Comparison of ENCODE assay signal across 9 cellular contexts in the genomic region with DNA sequence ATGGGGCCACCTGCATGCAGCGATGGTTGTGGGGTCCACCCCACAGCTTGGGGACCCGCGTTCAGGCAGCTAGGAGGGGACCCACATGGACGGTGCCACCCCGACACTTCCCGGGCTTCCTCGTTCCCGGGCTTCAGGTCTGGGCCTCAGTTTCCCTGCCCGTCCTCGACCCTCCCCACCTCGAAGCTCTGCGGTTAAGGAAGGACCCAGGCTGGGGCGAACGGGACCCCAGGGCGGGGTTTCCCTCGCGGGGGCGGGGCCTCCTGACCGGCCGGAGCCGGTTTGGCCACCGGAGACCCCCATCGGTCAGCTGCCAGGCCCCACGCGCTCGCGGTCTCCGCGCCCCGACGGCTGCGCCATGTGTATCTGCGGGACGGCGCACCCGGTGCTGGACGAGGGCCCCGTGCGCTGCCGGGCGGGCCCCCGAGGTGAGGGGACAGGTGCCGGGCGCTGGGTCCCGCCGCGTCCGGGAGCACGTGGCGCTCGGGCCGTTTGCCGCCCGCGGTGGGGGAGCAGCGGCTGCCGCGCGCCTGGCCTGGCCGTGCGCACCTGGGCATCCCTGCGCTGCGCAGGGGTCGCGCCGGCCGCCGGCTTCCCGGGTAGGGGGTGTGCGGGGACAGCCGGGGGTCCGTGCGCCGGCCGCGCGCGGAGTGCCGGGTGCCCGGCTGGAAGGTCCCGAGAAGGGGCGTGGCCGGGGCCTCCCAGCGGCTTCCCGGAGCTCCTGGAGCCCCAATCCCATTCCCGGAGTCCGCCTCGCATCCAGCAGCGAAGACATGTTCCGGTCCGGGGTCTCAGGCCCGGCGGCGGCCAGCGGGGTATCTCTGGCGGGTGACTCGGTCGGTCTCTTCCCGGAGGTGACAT. TPM values are rescaled to one million over a fixed set of nuclear protein-coding genes. Genes with fewer than 3 reads are reported as not detected.
DNase-seq lines count a peak whose midpoint lies in the region; ATAC-seq and TF ChIP-seq lines count a peak whose summit lies in the region.
"Had no signal": no experiment of that assay in that cellular context is flagged by ENCODE, and none has a peak within 500 bp of the region (broad histone marks: within the 10 kb centered on the region; RNA-seq: fewer than 3 reads in every experiment).

No MANE protein-coding gene starts in this region.

- DNase-seq in CD4-positive, alpha-beta T cell = no peak
- DNase-seq in T-cell = no peak
- no peak for DNase-seq in GM20000 (ENCODE audit: low spot score)
- DNase-seq in stimulated activated CD4-positive, alpha-beta T cell treated with anti-CD3 and anti-CD28 coated beads, Interleukin-4, amount 100 ng/mL, for 4 hours = no peak
- DNase-seq: central memory CD4-positive, alpha-beta T cell had no signal

- POLR2A ChIA-PET in CD4-positive, alpha-beta T cell (lab: Charles Lee) = interaction anchor here (2.2 to 21.0 kb wide), 4 partner anchors 11 to 43 kb away, joined by 6 to 1253 read pairs (median 81); a partner anchor contains a TSS
- POLR2A ChIA-PET in T-cell (lab: Charles Lee) = interaction anchor here in 1 of 2 donors (0.6 kb wide), 1 partner anchor 42 kb away, joined by 3 read pairs; no protein-coding TSS in a partner anchor

- TF ChIP-seq CTCF in CD4-positive, alpha-beta T cell (IDR thresholded peaks at IDR 0.05) = no peak
- TF ChIP-seq CTCF in GM20000 (IDR thresholded peaks at IDR 0.05; ENCODE audit: extremely low read depth, missing control alignments) = no peak

- no peaks in the 10 kb centered on the region for H3K9me3 Mint-ChIP-seq in CD4-positive, alpha-beta T cell
- no peaks in the 10 kb centered on the region for H3K9me3 Mint-ChIP-seq in T-cell

- H3K4me3 Mint-ChIP-seq in CD4-positive, alpha-beta T cell = peak overlapping the region; percentile 86
- peak overlapping the region; percentile 73 to 90 (median 75) for H3K4me3 Mint-ChIP-seq in T-cell

- H3K36me3 Mint-ChIP-seq in CD4-positive, alpha-beta T cell (ENCODE audit: low read depth) = peaks cover 67% of the 10 kb centered on the region
- H3K36me3 Mint-ChIP-seq in T-cell = peaks cover 28% of the 10 kb centered on the region

- no peaks in the 10 kb centered on the region for H3K4me1 ChIP-seq in iPS-20b (ENCODE audit: insufficient read depth, low read length)

- peak overlapping the region; percentile 62 for H3K4me3 ChIP-seq in iPS-20b (ENCODE audit: low read length)
- H3K4me3 ChIP-seq: HAP-1, left lung had no signal

- H3K36me3 ChIP-seq in iPS-20b (ENCODE audit: insufficient read depth, low read depth, low read length) = peaks cover 8% of the 10 kb centered on the region
- H3K36me3 ChIP-seq: HAP-1 had no signal

- H3K27me3 ChIP-seq in CD4-positive, alpha-beta T cell (ENCODE audit: control insufficient read depth, insufficient read depth, low read length) = no peaks in the 10 kb centered on the region
- H3K27me3 ChIP-seq in iPS-20b (ENCODE audit: insufficient read depth, low read length) = peaks cover 58% of the 10 kb centered on the region

- no peak for ATAC-seq in CD4-positive, alpha-beta T cell (ENCODE audit: poor library complexity)
- ATAC-seq in T-cell (replicated peaks in 1 of 4) (no peak), HG03378 (IDR thresholded peaks at IDR 0.05; ENCODE audit: unreplicated experiment) (no peak)
- ATAC-seq: left lung had no signal

- H3K4me1 Mint-ChIP-seq in CD4-positive, alpha-beta T cell (ENCODE audit: low read depth) = peaks cover 59% of the 10 kb centered on the region
- H3K4me1 Mint-ChIP-seq in T-cell = peaks cover 48 to 61% (median 56%) of the 10 kb centered on the region in 3 donors

- intact Hi-C loops in CD4-positive, alpha-beta T cell (cut with DNase I, micrococcal nuclease) = no loop called here

- no peaks in the 10 kb centered on the region for H3K27me3 Mint-ChIP-seq in CD4-positive, alpha-beta T cell
- H3K27me3 Mint-ChIP-seq in T-cell = no peaks in the 10 kb centered on the region

- H3K9ac ChIP-seq in iPS-20b (ENCODE audit: low read depth, low read length) = peak overlapping the region; percentile 17; the same call in 1 of the 2 replicates

- CTCF ChIA-PET in CD4-positive, alpha-beta T cell (lab: Charles Lee) = no interaction called here
- CTCF ChIA-PET in T-cell (lab: Charles Lee) = no interaction called here

- peak overlapping the region; percentile 98 for H3K27ac Mint-ChIP-seq in CD4-positive, alpha-beta T cell
- peak overlapping the region; percentile 95 to 96 for H3K27ac Mint-ChIP-seq in T-cell

- H3K27ac ChIP-seq in CD4-positive, alpha-beta T cell (ENCODE audit: low read depth, low read length) = peak overlapping the region; percentile 74
- H3K27ac ChIP-seq in iPS-20b (ENCODE audit: low read length) = no peak overlapping the region
- H3K27ac ChIP-seq: left lung had no signal

- no peaks in the 10 kb centered on the region for H3K9me3 ChIP-seq in CD4-positive, alpha-beta T cell (ENCODE audit: control insufficient read depth, low read length)
- no peaks in the 10 kb centered on the region for H3K9me3 ChIP-seq in iPS-20b (ENCODE audit: insufficient read depth, low read depth, low read length)
- H3K9me3 ChIP-seq: HAP-1, left lung had no signal

RNA-seq across cellular contexts. Expression of a gene that starts 4.2 kb away (rescaled TPM):
- total RNA-seq in CD4-positive, alpha-beta T cell = 100 to 1,000 TPM; 861 to 878 TPM
- total RNA-seq in T-cell = 1,000 to 10,000 TPM in 3 of 5 donors, 100 to 1,000 TPM in 2; 729 to 1,130 (median 1,073) TPM

RNA-seq across cellular contexts. Expression of a gene that starts 24.0 kb away (rescaled TPM):
- total RNA-seq in CD4-positive, alpha-beta T cell = 10 to 100 TPM; 45.8 to 49.0 TPM
- total RNA-seq in T-cell = 100 to 1,000 TPM in 3 of 5 donors, 10 to 100 TPM in 2; 75.7 to 119 (median 101) TPM

RNA-seq across cellular contexts. Expression of a gene that starts 31.3 kb away (rescaled TPM):
- total RNA-seq in CD4-positive, alpha-beta T cell = 100 to 1,000 TPM; 114 to 118 TPM
- total RNA-seq in T-cell = 100 to 1,000 TPM; 166 to 217 (median 178) TPM

RNA-seq across cellular contexts. Expression of a gene that starts 32.6 kb away (rescaled TPM):
- 100 to 1,000 TPM; 174 to 175 TPM for total RNA-seq in CD4-positive, alpha-beta T cell
- 100 to 1,000 TPM; 139 to 221 (median 196) TPM for total RNA-seq in T-cell

RNA-seq across cellular contexts. Expression of a gene that starts 44.8 kb away (rescaled TPM):
- total RNA-seq in CD4-positive, alpha-beta T cell = 100 to 1,000 TPM; 307 to 318 TPM
- 100 to 1,000 TPM; 239 to 385 (median 314) TPM for total RNA-seq in T-cell
